Comparison of ENCODE assay signal across 8 cellular contexts in the genomic region with DNA sequence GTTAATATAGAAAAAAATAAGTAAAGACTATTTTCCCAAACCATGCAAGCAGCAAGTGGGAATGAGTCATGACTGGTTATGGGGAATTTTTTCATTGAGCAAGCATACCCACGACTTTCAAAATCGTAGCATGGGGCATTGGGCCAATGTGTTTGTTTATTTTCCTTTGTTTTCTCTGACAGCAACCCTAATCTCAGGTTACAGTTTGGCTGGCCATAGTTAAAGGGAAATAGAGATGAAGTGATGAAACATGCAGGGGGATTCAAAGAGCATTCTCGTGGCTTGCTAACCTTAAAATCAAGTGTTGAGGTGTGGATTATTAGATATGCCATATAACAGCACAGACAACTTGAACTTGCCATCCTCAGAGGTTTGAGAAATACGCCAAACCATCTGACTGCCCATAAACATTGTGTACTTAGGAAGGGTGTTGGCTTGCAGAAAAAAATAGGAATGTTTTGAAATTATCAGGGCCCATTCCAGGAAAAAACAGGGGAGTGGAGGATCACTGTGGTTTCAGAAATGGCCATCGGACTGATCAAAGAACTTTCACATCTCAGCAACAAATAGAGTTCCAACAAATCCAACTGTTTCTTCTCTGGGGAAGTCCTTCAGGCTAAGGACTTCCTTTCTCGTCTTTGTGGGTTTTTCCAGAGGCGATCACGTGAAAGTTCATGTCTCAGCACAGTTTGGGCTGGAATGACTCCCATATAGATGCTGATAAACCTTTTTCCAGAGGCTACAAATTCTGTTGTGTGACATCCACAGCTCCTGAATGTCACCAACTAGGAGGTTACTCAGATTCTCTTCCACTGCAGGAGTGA.
DNase-seq lines count a peak whose midpoint lies in the region; ATAC-seq and FAIRE-seq lines count a peak whose summit lies in the region.

No MANE protein-coding gene starts in this region.

- DNase-seq in HS-27A (ENCODE audit: low read depth) (peak; percentile 89), RCC 7860 (ENCODE audit: low spot score) (peak; percentile 53), Right ventricle myocardium superior (no peak), NCI-H526 (lab: John Stamatoyannopoulos, UW) (no peak), middle frontal gyrus (ENCODE audit: extremely low spot score, low spot score) (no peak), NAMALWA (ENCODE audit: low spot score) (no peak)
- no peak for DNase-seq in stimulated activated naive CD8-positive, alpha-beta T cell treated with anti-CD3 and anti-CD28 coated beads, Interleukin-15, amount 100 ng/mL, for 72 hours

- peaks cover 31% of the 10 kb centered on the region for H3K27me3 Mint-ChIP-seq in stimulated activated naive CD8-positive, alpha-beta T cell treated with anti-CD3 and anti-CD28 coated beads, Interleukin-15, amount 100 ng/mL, for 72 hours

- peak overlapping the region in 1 of 2 donors; percentile 39 for H3K4me3 Mint-ChIP-seq in stimulated activated naive CD8-positive, alpha-beta T cell treated with anti-CD3 and anti-CD28 coated beads, Interleukin-15, amount 100 ng/mL, for 72 hours

- no peak overlapping the region for H3K27ac Mint-ChIP-seq in stimulated activated naive CD8-positive, alpha-beta T cell treated with anti-CD3 and anti-CD28 coated beads, Interleukin-15, amount 100 ng/mL, for 72 hours

- H3K4me1 Mint-ChIP-seq in stimulated activated naive CD8-positive, alpha-beta T cell treated with anti-CD3 and anti-CD28 coated beads, Interleukin-15, amount 100 ng/mL, for 72 hours: peaks cover 29% of the 10 kb centered on the region

- peak; percentile 61 for FAIRE-seq in RCC 7860 (lab: Jason Lieb, UNC)

- intact Hi-C loops in Right ventricle myocardium superior (cut with DNase I): no loop called here

- peak; percentile 75 for ATAC-seq in Right ventricle myocardium superior (ENCODE audit: poor library complexity)
- peak; percentile 81 for ATAC-seq in stimulated activated naive CD8-positive, alpha-beta T cell treated with anti-CD3 and anti-CD28 coated beads, Interleukin-15, amount 100 ng/mL, for 72 hours
- no peak for ATAC-seq in GM18861 (IDR thresholded peaks at IDR 0.05; ENCODE audit: unreplicated experiment)

- no peaks in the 10 kb centered on the region for H3K9me3 Mint-ChIP-seq in stimulated activated naive CD8-positive, alpha-beta T cell treated with anti-CD3 and anti-CD28 coated beads, Interleukin-15, amount 100 ng/mL, for 72 hours

Comparison
In these comparisons a context has a peak if more than half of its experiments do, and no peak if none do; other contexts are left out.
1. DNase-seq: peak in HS-27A (single experiment) and RCC 7860 (single experiment); none in Right ventricle myocardium superior (single experiment), stimulated activated naive CD8-positive, alpha-beta T cell treated with anti-CD3 and anti-CD28 coated beads, Interleukin-15, amount 100 ng/mL, for 72 hours (0 of 2), NCI-H526 (0 of 2), middle frontal gyrus (single experiment) and NAMALWA (single experiment).